Comparison of ENCODE assay signal across 20 cellular contexts in the genomic region with DNA sequence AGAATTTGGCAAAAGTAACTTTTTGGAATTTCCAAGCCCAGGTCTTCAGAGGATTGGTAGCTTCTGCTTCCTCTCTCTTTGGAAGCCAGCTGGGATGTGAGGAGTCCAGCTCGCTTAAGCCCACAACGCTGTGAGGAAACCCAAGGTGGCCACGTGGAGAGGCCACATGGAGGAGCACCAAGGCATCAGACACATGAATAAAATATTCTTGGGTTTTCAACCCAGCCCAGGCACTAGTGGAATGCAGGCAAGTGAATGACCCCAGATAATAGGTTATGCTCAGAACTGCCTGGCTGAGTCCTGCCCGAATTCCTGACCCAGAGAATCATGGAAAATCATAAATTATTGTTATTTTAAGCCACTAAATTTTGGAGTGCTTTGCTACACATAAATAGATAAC.
DNase-seq lines count a peak whose midpoint lies in the region; ATAC-seq and TF ChIP-seq lines count a peak whose summit lies in the region.
"Had no signal": no experiment of that assay in that cellular context is flagged by ENCODE, and none has a peak within 500 bp of the region (broad histone marks: within the 10 kb centered on the region; RNA-seq: fewer than 3 reads in every experiment).

No MANE protein-coding gene starts in this region.

- no peaks in the 10 kb centered on the region for H3K36me3 ChIP-seq in right atrium auricular region
- H3K36me3 ChIP-seq: BE2C; BLaER1 treated with 17β-estradiol and CSF1 and Interleukin-3, amounts not matched to agents 10 nM and 100 nM had no signal

- no peak overlapping the region for H3K4me3 ChIP-seq in right atrium auricular region
- H3K4me3 ChIP-seq: BLaER1 treated with 17β-estradiol and CSF1 and Interleukin-3, amounts not matched to agents 10 nM and 100 nM; GM12878; GM23248 had no signal

- no peaks in the 10 kb centered on the region for H3K9me3 ChIP-seq in right atrium auricular region
- H3K9me3 ChIP-seq: BE2C; BLaER1 treated with 17β-estradiol and CSF1 and Interleukin-3, amounts not matched to agents 10 nM and 100 nM had no signal

- H3K27me3 ChIP-seq in right atrium auricular region: no peaks in the 10 kb centered on the region

- ATAC-seq in sciatic nerve: peak; percentile 65
- ATAC-seq: GM12878 had no signal

- intact Hi-C loops in sciatic nerve (cut with DNase I): no loop called here

- H3K4me1 ChIP-seq in right atrium auricular region: no peaks in the 10 kb centered on the region
- H3K4me1 ChIP-seq: BE2C had no signal

- peak; percentile 31 for DNase-seq in AG20443 (ENCODE audit: low spot score)
- DNase-seq in GM04503 (ENCODE audit: low read depth): peak; percentile 18
- DNase-seq in myocyte (ENCODE audit: low read depth): peak; percentile 69
- no peak for DNase-seq in sciatic nerve (ENCODE audit: low spot score)
- no peak for DNase-seq in right atrium auricular region (ENCODE audit: low spot score)
- no peak for DNase-seq in NCI-H510A treated with DMSO at 0.1 percent for 48 hours (lab: John Stamatoyannopoulos, UW)
- DNase-seq in NK-92 treated with Interleukin-12 subunit alpha and Interleukin-12 subunit beta, amount 100 ng/mL, for 24 hours (lab: John Stamatoyannopoulos, UW): no peak
- DNase-seq in COLO829 (ENCODE audit: low spot score): no peak
- DNase-seq: AML-193; BE2C; Calu3; CD4-positive, alpha-beta T cell; CD8-positive, alpha-beta memory T cell; COR-L47; DMS53; DMS79 treated with DMSO at 0.1 percent for 48 hours; GM23248; HCEC 1CT had no signal

- H3K27ac ChIP-seq in right atrium auricular region: no peak overlapping the region
- H3K27ac ChIP-seq: BLaER1 treated with 17β-estradiol and CSF1 and Interleukin-3, amounts not matched to agents 10 nM and 100 nM; GM23248 had no signal

- no peak for TF ChIP-seq CTCF in right atrium auricular region (IDR thresholded peaks at IDR 0.05)

Comparison
In these comparisons a context has a peak if more than half of its experiments do, and no peak if none do; other contexts are left out.
1. DNase-seq: peak in AG20443 (single experiment), GM04503 (single experiment) and myocyte (single experiment); none in sciatic nerve (single experiment), right atrium auricular region (single experiment), NCI-H510A treated with DMSO at 0.1 percent for 48 hours (single experiment), NK-92 treated with Interleukin-12 subunit alpha and Interleukin-12 subunit beta, amount 100 ng/mL, for 24 hours (single experiment) and COLO829 (single experiment).